13 cellular contexts compared by ENCODE assay signal in the genomic region with DNA sequence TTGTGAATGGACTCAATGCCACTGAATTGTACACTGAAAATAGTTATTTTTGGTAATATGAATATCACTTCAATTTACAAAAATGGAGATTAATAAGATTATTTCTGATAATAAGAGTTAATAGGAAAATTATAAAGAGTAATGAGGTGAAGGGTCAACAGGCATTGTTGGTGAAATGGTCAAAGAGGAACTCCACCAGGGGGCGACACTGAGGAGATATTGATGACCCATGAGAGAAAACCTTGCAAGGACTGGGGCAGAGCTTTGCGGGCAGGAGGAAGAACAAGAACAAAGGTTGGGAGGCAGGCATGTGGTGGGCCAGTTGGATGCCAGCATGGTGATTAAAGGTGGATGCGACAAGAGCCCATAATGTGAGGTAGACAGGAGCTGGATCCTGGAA.
A peak's percentile ranks its signal among the peaks of the same experiment; 100 is the strongest.
DNase-seq lines count a peak whose midpoint lies in the region; ATAC-seq and TF ChIP-seq lines count a peak whose summit lies in the region.
"Had no signal": no experiment of that assay in that cellular context is flagged by ENCODE, and none has a peak within 500 bp of the region (broad histone marks: within the 10 kb centered on the region; RNA-seq: fewer than 3 reads in every experiment).

No MANE protein-coding gene starts in this region.

- H3K4me3 ChIP-seq in NB4 (ENCODE audit: low read depth, low read length), result no peak overlapping the region
- H3K4me3 ChIP-seq in testis, result no peak overlapping the region
- H3K4me3 ChIP-seq: lung, sigmoid colon had no signal

- 69 to 76% methylated on average over 3 of the region's 3 CpGs for WGBS in testis, 2 donors

- TF ChIP-seq POLR2A in NB4 (IDR thresholded peaks at IDR 0.05; ENCODE audit: extremely low read depth, insufficient read length) (no peak), testis (IDR thresholded peaks at IDR 0.05) (no peak)

- no peaks in the 10 kb centered on the region for H3K36me3 ChIP-seq in testis (ENCODE audit: low read depth, missing control alignments)
- H3K36me3 ChIP-seq: sigmoid colon had no signal

- H3K27ac ChIP-seq in testis, result no peak overlapping the region
- H3K27ac ChIP-seq: sigmoid colon had no signal

- H3K4me3 Mint-ChIP-seq in natural killer cell (no peak overlapping the region), endothelial cell (ENCODE audit: unreplicated experiment) (no peak overlapping the region)
- H3K4me3 Mint-ChIP-seq in natural killer cell treated with Interleukin-12 subunit alpha and Interleukin-12 subunit beta and Interleukin-15 and Interleukin-18, amount 100 ng/mL, for 72 hours, result no peak overlapping the region
- H3K4me3 Mint-ChIP-seq: stimulated activated effector memory CD8-positive, alpha-beta T cell treated with anti-CD3 and anti-CD28 coated beads, Interleukin-12 subunit alpha, Interleukin-12 subunit beta, amount 100 ng/mL, for 72 hours had no signal

- H3K4me1 ChIP-seq in testis, result no peaks in the 10 kb centered on the region
- H3K4me1 ChIP-seq: sigmoid colon had no signal

- no peaks in the 10 kb centered on the region for H3K9me3 ChIP-seq in testis
- H3K9me3 ChIP-seq: sigmoid colon had no signal

- no peak for ATAC-seq in natural killer cell
- ATAC-seq in natural killer cell treated with Interleukin-12 subunit alpha and Interleukin-12 subunit beta and Interleukin-15 and Interleukin-18, amount 100 ng/mL, for 72 hours, result no peak
- ATAC-seq: stimulated activated effector memory CD8-positive, alpha-beta T cell treated with anti-CD3 and anti-CD28 coated beads, Interleukin-12 subunit alpha, Interleukin-12 subunit beta, amount 100 ng/mL, for 72 hours had no signal

- H3K9me3 Mint-ChIP-seq in natural killer cell (no peaks in the 10 kb centered on the region), endothelial cell (ENCODE audit: unreplicated experiment) (no peaks in the 10 kb centered on the region)
- peaks cover 2% of the 10 kb centered on the region for H3K9me3 Mint-ChIP-seq in natural killer cell treated with Interleukin-12 subunit alpha and Interleukin-12 subunit beta and Interleukin-15 and Interleukin-18, amount 100 ng/mL, for 72 hours

- H3K36me3 Mint-ChIP-seq in natural killer cell (no peaks in the 10 kb centered on the region), endothelial cell (ENCODE audit: low read depth, unreplicated experiment) (no peaks in the 10 kb centered on the region)
- H3K36me3 Mint-ChIP-seq in natural killer cell treated with Interleukin-12 subunit alpha and Interleukin-12 subunit beta and Interleukin-15 and Interleukin-18, amount 100 ng/mL, for 72 hours, result no peaks in the 10 kb centered on the region
- H3K36me3 Mint-ChIP-seq: stimulated activated effector memory CD8-positive, alpha-beta T cell treated with anti-CD3 and anti-CD28 coated beads, Interleukin-12 subunit alpha, Interleukin-12 subunit beta, amount 100 ng/mL, for 72 hours had no signal

- H3K27me3 Mint-ChIP-seq in natural killer cell (ENCODE audit: low read depth in 2 of 2), result peaks cover 7 to 18% of the 10 kb centered on the region in 2 donors
- H3K27me3 Mint-ChIP-seq in natural killer cell treated with Interleukin-12 subunit alpha and Interleukin-12 subunit beta and Interleukin-15 and Interleukin-18, amount 100 ng/mL, for 72 hours, result peaks cover 2 to 3% of the 10 kb centered on the region in 2 donors
- no peaks in the 10 kb centered on the region for H3K27me3 Mint-ChIP-seq in endothelial cell (ENCODE audit: unreplicated experiment)

- DNase-seq in natural killer cell (no peak), NB4 (ENCODE audit: low read depth) (peak; percentile 27), endothelial cell (ENCODE audit: low spot score) (peak; percentile 10), testis (peak; percentile 55), MV-4-11 (lab: John Stamatoyannopoulos, UW) (no peak), HK-2 (ENCODE audit: unreplicated experiment) (no peak), NCI-H2196 treated with DMSO at 0.1 percent for 48 hours (lab: John Stamatoyannopoulos, UW; ENCODE audit: unreplicated experiment) (no peak)
- no peak for DNase-seq in natural killer cell treated with Interleukin-12 subunit alpha and Interleukin-12 subunit beta and Interleukin-15 and Interleukin-18, amount 100 ng/mL, for 72 hours (ENCODE audit: low spot score)
- DNase-seq: amniotic stem cell, sigmoid colon, T1000 had no signal

- no peaks in the 10 kb centered on the region for H3K4me1 Mint-ChIP-seq in natural killer cell
- H3K4me1 Mint-ChIP-seq in natural killer cell treated with Interleukin-12 subunit alpha and Interleukin-12 subunit beta and Interleukin-15 and Interleukin-18, amount 100 ng/mL, for 72 hours (ENCODE audit: low read depth in 2 of 2), result no peaks in the 10 kb centered on the region
- no peaks in the 10 kb centered on the region for H3K4me1 Mint-ChIP-seq in endothelial cell (ENCODE audit: unreplicated experiment)
- H3K4me1 Mint-ChIP-seq: stimulated activated effector memory CD8-positive, alpha-beta T cell treated with anti-CD3 and anti-CD28 coated beads, Interleukin-12 subunit alpha, Interleukin-12 subunit beta, amount 100 ng/mL, for 72 hours had no signal

- TF ChIP-seq CTCF in natural killer cell (IDR thresholded peaks at IDR 0.05) (peak; percentile 23), NB4 (IDR thresholded peaks at IDR 0.05; ENCODE audit: low read depth, low read length) (peak; percentile 57), endothelial cell (IDR thresholded peaks at IDR 0.05; ENCODE audit: unreplicated experiment) (peak; percentile 72), testis (IDR thresholded peaks at IDR 0.05) (peak in 2 of 3 experiments; percentile 15 to 55)

- intact Hi-C loops in natural killer cell (cut with micrococcal nuclease), result no loop called here
- intact Hi-C loops in testis (cut with DNase I; ENCODE audit: low total_unique reads), result no loop called here

- H3K27ac Mint-ChIP-seq in natural killer cell (no peak overlapping the region), endothelial cell (ENCODE audit: unreplicated experiment) (no peak overlapping the region)
- peak overlapping the region in 1 of 2 donors; percentile 13 for H3K27ac Mint-ChIP-seq in natural killer cell treated with Interleukin-12 subunit alpha and Interleukin-12 subunit beta and Interleukin-15 and Interleukin-18, amount 100 ng/mL, for 72 hours
- H3K27ac Mint-ChIP-seq: stimulated activated effector memory CD8-positive, alpha-beta T cell treated with anti-CD3 and anti-CD28 coated beads, Interleukin-12 subunit alpha, Interleukin-12 subunit beta, amount 100 ng/mL, for 72 hours had no signal

- no peaks in the 10 kb centered on the region for H3K27me3 ChIP-seq in testis
- H3K27me3 ChIP-seq: sigmoid colon had no signal

Comparison
In these comparisons a context has a peak if more than half of its experiments do, and no peak if none do; other contexts are left out.
1. DNase-seq: peak in NB4 (single experiment), endothelial cell (single experiment) and testis (single experiment); none in natural killer cell (single experiment), natural killer cell treated with Interleukin-12 subunit alpha and Interleukin-12 subunit beta and Interleukin-15 and Interleukin-18, amount 100 ng/mL, for 72 hours (single experiment), MV-4-11 (single experiment), HK-2 (single experiment) and NCI-H2196 treated with DMSO at 0.1 percent for 48 hours (single experiment).
2. Peak in every context shown above with its lines, with median percentiles within 50 percentile points of each other: CTCF ChIP-seq.